ENCODE assay signal across 16 cellular contexts in the genomic region with DNA sequence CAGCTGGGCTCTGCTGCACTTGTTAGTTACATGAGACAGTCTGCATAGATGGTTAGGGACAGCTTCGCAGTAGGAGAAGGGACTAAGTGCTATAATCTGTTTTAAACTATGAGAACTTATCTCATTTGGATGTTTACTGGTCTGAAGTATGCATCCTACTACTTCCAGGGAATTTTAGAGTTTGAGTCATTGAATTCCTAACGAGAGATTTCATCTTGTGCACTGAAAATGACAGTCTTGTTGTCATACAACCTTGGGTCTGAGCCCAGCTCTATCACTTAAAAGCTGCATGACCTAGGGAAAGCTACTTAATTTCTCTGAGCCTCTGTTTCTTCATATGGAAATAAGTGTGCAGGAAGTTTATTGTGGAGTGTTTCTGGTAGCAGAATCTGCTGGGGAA.
DNase-seq lines count a peak whose midpoint lies in the region; TF ChIP-seq lines count a peak whose summit lies in the region.
"Had no signal": no experiment of that assay in that cellular context is flagged by ENCODE, and none has a peak within 500 bp of the region (broad histone marks: within the 10 kb centered on the region; RNA-seq: fewer than 3 reads in every experiment).

No MANE protein-coding gene starts in this region.

- H4K20me1 ChIP-seq in neural progenitor cell (ENCODE audit: low read depth): no peaks in the 10 kb centered on the region

- no peaks in the 10 kb centered on the region for H3K9me3 Mint-ChIP-seq in neural progenitor cell
- H3K9me3 Mint-ChIP-seq: type B pancreatic cell, WTC11 had no signal

- H3K27me3 Mint-ChIP-seq in neural progenitor cell (ENCODE audit: insufficient read depth, low read depth): peaks cover 10% of the 10 kb centered on the region

- no peak overlapping the region for H3K27ac ChIP-seq in neural progenitor cell

- no peaks in the 10 kb centered on the region for H3K36me3 Mint-ChIP-seq in neural progenitor cell
- H3K36me3 Mint-ChIP-seq: CD14-positive monocyte, type B pancreatic cell, WTC11 had no signal

- in situ Hi-C loops in astrocyte of the spinal cord (cut with HindIII; ENCODE audit: low sequenced_read_pairs): no loop called here

- no peak overlapping the region for H3K27ac Mint-ChIP-seq in neural progenitor cell
- H3K27ac Mint-ChIP-seq: type B pancreatic cell, WTC11 had no signal

- H3K36me3 ChIP-seq in neural progenitor cell: no peaks in the 10 kb centered on the region

- no peak overlapping the region for H2AFZ ChIP-seq in neural progenitor cell (replicated peaks)

- no peaks in the 10 kb centered on the region for H3F3A ChIP-seq in neural progenitor cell (ENCODE audit: low read depth)

- no peak overlapping the region for H3K4me3 Mint-ChIP-seq in neural progenitor cell
- H3K4me3 Mint-ChIP-seq: CD14-positive monocyte, type B pancreatic cell, WTC11 had no signal

- H3K4me2 ChIP-seq in neural progenitor cell: no peak overlapping the region

- no peak overlapping the region for H3K9ac ChIP-seq in neural progenitor cell

- no peaks in the 10 kb centered on the region for H3K4me1 ChIP-seq in neural progenitor cell

- H3K4me3 ChIP-seq in astrocyte of the spinal cord (ENCODE audit: low read depth, low read length): no peak overlapping the region
- H3K4me3 ChIP-seq in neural progenitor cell: no peak overlapping the region
- H3K4me3 ChIP-seq: GM12878 had no signal

- no peaks in the 10 kb centered on the region for H3K79me2 ChIP-seq in neural progenitor cell (ENCODE audit: low read depth)

- DNase-seq in AG20443 (ENCODE audit: low spot score): peak; percentile 49
- DNase-seq in HT1080 (ENCODE audit: low read depth): peak; percentile 17
- peak; percentile 18 for DNase-seq in astrocyte of the spinal cord (ENCODE audit: low read depth, low spot score)
- peak; percentile 30 for DNase-seq in kidney glomerular epithelial cell (lab: John Stamatoyannopoulos, UW)
- DNase-seq in NCI-H2227 treated with DMSO at 0.1 percent for 48 hours (lab: John Stamatoyannopoulos, UW): no peak
- DNase-seq in neural progenitor cell (ENCODE audit: low spot score): no peak
- no peak for DNase-seq in inferior parietal cortex (ENCODE audit: extremely low spot score)
- no peak for DNase-seq in NCI-H446 (lab: John Stamatoyannopoulos, UW)
- DNase-seq: aorta, DMS79 treated with DMSO at 0.1 percent for 48 hours, NCI-H2029 treated with DMSO at 0.1 percent for 48 hours, NCI-H526 treated with DMSO at 0.1 percent for 48 hours had no signal

- peaks cover 24% of the 10 kb centered on the region for H3K4me1 Mint-ChIP-seq in neural progenitor cell

- TF ChIP-seq CTCF in astrocyte of the spinal cord (IDR thresholded peaks at IDR 0.05; ENCODE audit: low read depth, low read length): no peak
- no peak for TF ChIP-seq CTCF in neural progenitor cell (IDR thresholded peaks at IDR 0.05)

- peaks cover 3% of the 10 kb centered on the region for H3K9me3 ChIP-seq in neural progenitor cell (ENCODE audit: low read depth)

- no peaks in the 10 kb centered on the region for H3K27me3 ChIP-seq in neural progenitor cell

Comparison
In these comparisons a context has a peak if more than half of its experiments do, and no peak if none do; other contexts are left out.
1. DNase-seq: peak in AG20443 (single experiment), HT1080 (single experiment), astrocyte of the spinal cord (single experiment) and kidney glomerular epithelial cell (single experiment); none in NCI-H2227 treated with DMSO at 0.1 percent for 48 hours (single experiment), neural progenitor cell (single experiment), inferior parietal cortex (single experiment) and NCI-H446 (0 of 2).